ENCODE assay signal across 9 cellular contexts in genomic region chr6:117676577-117677218, GRCh38. TPM values are rescaled to one million over a fixed set of nuclear protein-coding genes. Genes with fewer than 3 reads are reported as not detected.
DNase-seq lines count a peak whose midpoint lies in the region; ATAC-seq, FAIRE-seq and TF ChIP-seq lines count a peak whose summit lies in the region.
"Had no signal": no experiment of that assay in that cellular context is flagged by ENCODE, and none has a peak within 500 bp of the region (broad histone marks: within the 10 kb centered on the region; RNA-seq: fewer than 3 reads in every experiment).

No MANE protein-coding gene starts in this region.

- intact Hi-C loops in heart right ventricle (cut with DNase I) (loop anchor here in 2 of 10 donors (10.0 kb wide), 1 partner anchor 72 kb away; the partner anchor contains the start of gene GOPC (in 2 of the 2)), Right ventricle myocardium inferior (cut with DNase I) (loop anchor here (5.0 kb wide), 1 partner anchor 74 kb away; the partner anchor contains the start of gene GOPC), GM12878 (cut with micrococcal nuclease; ENCODE audit: unreplicated experiment) (loop anchor here (5.0 kb wide), 2 partner anchors 96 to 199 kb away; no protein-coding TSS in a partner anchor), lower leg skin (cut with DNase I; ENCODE audit: low total_unique reads) (no loop called here), upper lobe of right lung (cut with DNase I) (no loop called here)

- SMC1A ChIA-PET in GM12878 (lab: Charles Lee; ENCODE audit: uncharacterized antibody, unreplicated experiment), result interaction anchor here (1.9 kb wide), 1 partner anchor 13 kb away, joined by 5 read pairs; no protein-coding TSS in a partner anchor

- FAIRE-seq in GM12878 (lab: Jason Lieb, UNC) (no peak), GM12892 (lab: Jason Lieb, UNC) (no peak)

- no peak for DNase-seq in heart right ventricle
- no peak for DNase-seq in Right ventricle myocardium inferior (ENCODE audit: missing footprints)
- no peak for DNase-seq in GM12878 (ENCODE audit: low read depth, low spot score)
- no peak for DNase-seq in lower leg skin (ENCODE audit: low spot score in 2 of 2)
- no peak for DNase-seq in upper lobe of right lung
- DNase-seq in GM12892 (ENCODE audit: insufficient read length), result no peak
- no peak for DNase-seq in activated CD4-positive, CD25-positive, alpha-beta regulatory T cell treated with anti-CD3 and anti-CD28 coated beads, Interleukin-2, amount 50 U/mL, for 72 hours
- DNase-seq: NCI-H2081 had no signal

- H2AFZ ChIP-seq in GM12878 (ENCODE audit: control insufficient read depth, low read depth, low read length), result no peak overlapping the region

- TSS peak; percentile 45 for BruUV-seq in GM12878 (replicated peaks; lab: Mats Ljungman, UMichigan)

- H3K9ac ChIP-seq in GM12878 (ENCODE audit: control insufficient read depth, insufficient read depth, low read length), result peak overlapping the region; percentile 87; the same call in 1 of the 2 replicates

- H3K36me3 ChIP-seq in heart right ventricle (peaks cover 0 to 6% (median 0%) of the 10 kb centered on the region in 9 donors), GM12878 (ENCODE audit: control insufficient read depth in 2 of 2, insufficient read depth in 2 of 2, low read length in 1 of 2) (peaks cover 0 to 2% of the 10 kb centered on the region in 2 experiments; a peak in 1 of 4 replicates), upper lobe of right lung (no peaks in the 10 kb centered on the region)

- peaks cover 2% of the 10 kb centered on the region; the same call in 1 of the 2 replicates for H4K20me1 ChIP-seq in GM12878 (ENCODE audit: control insufficient read depth, insufficient read depth)

- in situ Hi-C loops in GM12878 (cut with MboI), result no loop called here

- H3K9me3 ChIP-seq in heart right ventricle (peaks cover 0 to 7% (median 0%) of the 10 kb centered on the region in 11 donors), GM12878 (replicated peaks; ENCODE audit: control insufficient read depth, insufficient read depth, low read length) (0 out of 3 replicates have a peak, but pooled peaks cover 2% of the 10 kb centered on the region), upper lobe of right lung (no peaks in the 10 kb centered on the region)

- no peak for TF ChIP-seq RAD21 in GM12878 (IDR thresholded peaks at IDR 0.05; ENCODE audit: insufficient read depth, low read depth, low read length)

- H3K27ac ChIP-seq in heart right ventricle, result peak overlapping the region in 6 of 10 donors; percentile 72 to 85 (median 76)
- peak overlapping the region; percentile 70 for H3K27ac ChIP-seq in GM12878 (ENCODE audit: control insufficient read depth, insufficient read depth)
- peak overlapping the region; percentile 78 for H3K27ac ChIP-seq in upper lobe of right lung

- POLR2A ChIA-PET in GM12878 (lab: Charles Lee), result no interaction called here

- TF ChIP-seq POLR2A in GM12878 (IDR thresholded peaks at IDR 0.05; ENCODE audit: low read depth, low read length), result no peak
- TF ChIP-seq POLR2A in lower leg skin (IDR thresholded peaks at IDR 0.05), result no peak
- no peak for TF ChIP-seq POLR2A in GM12892 (IDR thresholded peaks at IDR 0.05; ENCODE audit: low read depth, low read length)

- no peak for TF ChIP-seq EP300 in GM12878 (IDR thresholded peaks at IDR 0.05; ENCODE audit: borderline replicate concordance in 1 of 2, control insufficient read depth in 1 of 2, low read depth in 2 of 2, low read length in 2 of 2)

- 64 to 67% methylated on average over 6 of the region's 6 CpGs for WGBS in heart right ventricle, 2 donors
- WGBS in GM12878 (ENCODE audit: insufficient coverage, insufficient replicate concordance, low lambda C conversion rate, missing lambda C conversion rate), result 82% methylated on average over 6 of the region's 6 CpGs
- 54 to 59% methylated on average over 6 of the region's 6 CpGs for WGBS in lower leg skin, 2 donors

- H3K4me2 ChIP-seq in GM12878 (ENCODE audit: control insufficient read depth, insufficient read depth), result peak overlapping the region; percentile 92

- RAD21 ChIA-PET in GM12878 (lab: Charles Lee; ENCODE audit: unreplicated experiment), result no interaction called here

- peak overlapping the region; percentile 55 to 91 (median 75) for H3K4me3 ChIP-seq in heart right ventricle
- H3K4me3 ChIP-seq in GM12878, result peak overlapping the region; percentile 86
- peak overlapping the region; percentile 53 for H3K4me3 ChIP-seq in lower leg skin (ENCODE audit: low read depth, poor library complexity, severe bottlenecking)
- peak overlapping the region; percentile 66 for H3K4me3 ChIP-seq in upper lobe of right lung

- TF ChIP-seq CTCF in heart right ventricle (IDR thresholded peaks at IDR 0.05) (no peak), GM12878 (IDR thresholded peaks at IDR 0.05 in 2 of 3, conservative IDR thresholded peaks at IDR 0.05 in 1 of 3; ENCODE audit: control insufficient read depth in 2 of 3, extremely low read depth in 1 of 3, insufficient read depth in 1 of 3, low read depth in 3 of 3, low read length in 3 of 3) (no peak), lower leg skin (IDR thresholded peaks at IDR 0.05) (no peak), upper lobe of right lung (IDR thresholded peaks at IDR 0.05) (no peak)

- H3K79me2 ChIP-seq in GM12878 (ENCODE audit: control insufficient read depth, insufficient read depth, low read length), result peaks cover 66% of the 10 kb centered on the region

- H3K4me1 ChIP-seq in heart right ventricle (peaks cover under 1 to 63% (median 53%) of the 10 kb centered on the region in 9 donors), GM12878 (ENCODE audit: control insufficient read depth, insufficient read depth, low read length) (no peaks in the 10 kb centered on the region), upper lobe of right lung (peaks cover 37% of the 10 kb centered on the region)

- CTCF ChIA-PET in GM12878 (lab: Yijun Ruan, JAX), result interaction anchor here (0.6 to 1.5 kb wide), 5 partner anchors 9 to 214 kb away, joined by 3 to 4 read pairs (median 4); no protein-coding TSS in a partner anchor

- ATAC-seq in heart right ventricle, result no peak
- no peak for ATAC-seq in Right ventricle myocardium inferior
- ATAC-seq in GM12878, result no peak
- no peak for ATAC-seq in upper lobe of right lung
- no peak for ATAC-seq in HG03039 (IDR thresholded peaks at IDR 0.05; ENCODE audit: unreplicated experiment)

- H3K27me3 ChIP-seq in heart right ventricle (no peaks in the 10 kb centered on the region), GM12878 (replicated peaks in 1 of 2; ENCODE audit: control insufficient read depth in 2 of 2, insufficient read depth in 2 of 2, low read length in 1 of 2) (no peaks in the 10 kb centered on the region), upper lobe of right lung (no peaks in the 10 kb centered on the region)

TF ChIP-seq in GM12878, 131 proteins besides CTCF, POLR2A, EP300 and RAD21 (continues in another document):
- TF ChIP-seq SMAD1 (IDR thresholded peaks at IDR 0.05; ENCODE audit: low read depth, partially characterized antibody) (no peak), HDAC2 (IDR thresholded peaks at IDR 0.05) (no peak), ATF3 (IDR thresholded peaks at IDR 0.05; ENCODE audit: borderline replicate concordance, extremely low read depth, low read depth, low read length) (no peak), MLLT1 (IDR thresholded peaks at IDR 0.05) (peak; percentile 74)

RNA-seq across cellular contexts. Expression of gene NUS1, which starts 1.4 kb away (rescaled TPM):
- total RNA-seq in heart right ventricle, result 10 to 100 TPM; 10.4 to 18.9 (median 13.7) TPM
- polyA plus RNA-seq in heart right ventricle, result 10 to 100 TPM; 10.2 to 13.1 TPM
- 13.5 TPM for total RNA-seq in Right ventricle myocardium inferior
- 35.9 and 37.6 TPM in 2 replicates for total RNA-seq in GM12878 (2013; cell fraction: nucleolus; rRNA removed)
- total RNA-seq in GM12878 (2014; rRNA removed), result 18.2 and 19.8 TPM in 2 replicates
- total RNA-seq in GM12878 (2014; rRNA removed; fragmentation: Illumina TruSeq; extraction: Trizol), result 26.8 and 28.4 TPM in 2 replicates
- total RNA-seq in GM12878 (2021), result 42.6 and 45.5 TPM in 2 replicates
- 21.4 TPM for polyA plus RNA-seq in GM12878 (2011; ENCODE audit: low read depth)
- polyA plus RNA-seq in GM12878 (2011; rRNA removed), result 24.4 and 39.5 TPM in 2 replicates
- polyA plus RNA-seq in GM12878 (2011; cell fraction: cytosol; rRNA removed), result 8.6 and 15.4 TPM in 2 replicates
- 12.5 and 13.8 TPM in 2 replicates for polyA plus RNA-seq in GM12878 (2011; cell fraction: nucleus; rRNA removed)
- polyA plus RNA-seq in GM12878 (2012), result 38.1 and 40.2 TPM in 2 replicates
- 46.5 and 59.6 TPM in 2 replicates for polyA plus RNA-seq in GM12878 (2014; fragmentation: Illumina TruSeq; extraction: Trizol)
- polyA plus RNA-seq in GM12878 (2014; fragmentation: Nextera tagmentation; extraction: Ambion mirVana), result 10 to 100 TPM; 16.7 to 22.0 TPM
- polyA plus RNA-seq in GM12878 (2014; rRNA removed), result 21.3 and 22.3 TPM in 2 replicates
- polyA plus RNA-seq in GM12878 (2016; fragmentation: Nextera tagmentation; extraction: Ambion mirVana), result 10 to 100 TPM; 19.4 to 20.5 TPM
- polyA minus RNA-seq in GM12878 (2011; rRNA and poly(A)+ RNA removed), result 12.8 and 19.6 TPM in 2 replicates
- 9.0 and 11.2 TPM in 2 replicates for polyA minus RNA-seq in GM12878 (2011; cell fraction: cytosol; rRNA and poly(A)+ RNA removed)
- 6.9 and 10.0 TPM in 2 replicates for polyA minus RNA-seq in GM12878 (2011; cell fraction: nucleus; rRNA and poly(A)+ RNA removed)
- 10 to 100 TPM in 2 of 4 donors, 1 to 10 TPM in 2; 6.8 to 12.9 (median 10.2) TPM for total RNA-seq in lower leg skin
- 43.4 TPM for total RNA-seq in upper lobe of right lung
- polyA plus RNA-seq in GM12892 (2012; ENCODE audit: missing spikeins), result 39.7 TPM

Comparison
In these comparisons a context has a peak if more than half of its experiments do, and no peak if none do; other contexts are left out.
1. intact Hi-C loops: an anchor here in Right ventricle myocardium inferior (5.0 kb wide) and GM12878 (5.0 kb wide); none called in lower leg skin and upper lobe of right lung.